ENCODE assay signal across 18 cellular contexts in the genomic region with DNA sequence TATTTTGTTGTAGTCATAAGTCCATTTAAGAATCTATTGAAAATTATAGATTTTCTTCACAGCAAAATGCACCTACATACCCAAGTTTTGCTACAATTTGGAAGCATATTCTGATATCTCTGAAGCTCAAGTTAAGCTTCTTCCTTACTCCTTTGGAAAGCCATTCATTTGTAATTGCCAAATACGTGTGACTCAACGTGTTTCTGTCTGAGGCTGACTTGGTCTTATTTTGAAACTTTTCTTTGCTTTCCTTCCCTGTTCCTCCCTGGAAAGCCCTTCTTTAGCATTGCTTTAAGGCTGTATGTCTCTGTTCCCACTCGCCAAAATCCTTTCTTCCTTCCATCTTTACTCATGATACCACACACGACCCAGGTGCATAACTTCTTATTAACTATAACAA.
DNase-seq lines count a peak whose midpoint lies in the region; ATAC-seq and TF ChIP-seq lines count a peak whose summit lies in the region.
"Had no signal": no experiment of that assay in that cellular context is flagged by ENCODE, and none has a peak within 500 bp of the region (broad histone marks: within the 10 kb centered on the region; RNA-seq: fewer than 3 reads in every experiment).

No MANE protein-coding gene starts in this region.

- no peaks in the 10 kb centered on the region for H3K4me1 ChIP-seq in GM23338 (ENCODE audit: insufficient read depth)
- H3K4me1 ChIP-seq: Peyer's patch had no signal

- H3K9me3 Mint-ChIP-seq in GM23338 (no peaks in the 10 kb centered on the region), progenitor cell of endocrine pancreas (ENCODE audit: low read depth) (no peaks in the 10 kb centered on the region)
- H3K9me3 Mint-ChIP-seq in activated CD4-positive, alpha-beta memory T cell treated with anti-CD3 and anti-CD28 coated beads, Interleukin-2, amount 10 ng/mL, durations not matched to agents 7 days and 5 days = no peaks in the 10 kb centered on the region

- H3K9me3 ChIP-seq in SU-DHL-6 (ENCODE audit: insufficient read depth, low read length) = no peaks in the 10 kb centered on the region
- H3K9me3 ChIP-seq: Peyer's patch had no signal

- H3K27ac ChIP-seq in GM23338 (ENCODE audit: low read depth) (no peak overlapping the region), SU-DHL-6 (ENCODE audit: low read depth, low read length) (no peak overlapping the region)
- H3K27ac ChIP-seq: Peyer's patch had no signal

- H4K20me1 ChIP-seq in GM23338 (replicated peaks; ENCODE audit: insufficient read depth) (no peaks in the 10 kb centered on the region), SU-DHL-6 (ENCODE audit: low read depth, low read length) (no peaks in the 10 kb centered on the region)

- H3K4me3 Mint-ChIP-seq in GM23338 (no peak overlapping the region), progenitor cell of endocrine pancreas (ENCODE audit: low read depth) (no peak overlapping the region)
- H3K4me3 Mint-ChIP-seq in activated CD4-positive, alpha-beta memory T cell treated with anti-CD3 and anti-CD28 coated beads, Interleukin-2, amount 10 ng/mL, durations not matched to agents 7 days and 5 days = no peak overlapping the region
- H3K4me3 Mint-ChIP-seq: CD4-positive, alpha-beta memory T cell had no signal

- no peak for ATAC-seq in GM23338
- ATAC-seq: Right ventricle myocardium inferior had no signal

- no peak overlapping the region for H3K4me2 ChIP-seq in GM23338
- no peak overlapping the region for H3K4me2 ChIP-seq in SU-DHL-6 (ENCODE audit: low read depth, low read length, poor library complexity, severe bottlenecking)

- H3K36me3 Mint-ChIP-seq in GM23338 (ENCODE audit: low read depth) (no peaks in the 10 kb centered on the region), progenitor cell of endocrine pancreas (ENCODE audit: insufficient read depth) (no peaks in the 10 kb centered on the region)
- no peaks in the 10 kb centered on the region for H3K36me3 Mint-ChIP-seq in activated CD4-positive, alpha-beta memory T cell treated with anti-CD3 and anti-CD28 coated beads, Interleukin-2, amount 10 ng/mL, durations not matched to agents 7 days and 5 days (ENCODE audit: low read depth)
- H3K36me3 Mint-ChIP-seq: CD4-positive, alpha-beta memory T cell had no signal

- no peak overlapping the region; the same call in 1 of the 2 replicates for H2AFZ ChIP-seq in GM23338
- H2AFZ ChIP-seq in SU-DHL-6 (ENCODE audit: low read depth, low read length, severe bottlenecking) = peak overlapping the region; percentile 62

- no peaks in the 10 kb centered on the region for H3K27me3 Mint-ChIP-seq in GM23338 (ENCODE audit: insufficient read depth, low read depth, poor library complexity)
- no peaks in the 10 kb centered on the region for H3K27me3 Mint-ChIP-seq in activated CD4-positive, alpha-beta memory T cell treated with anti-CD3 and anti-CD28 coated beads, Interleukin-2, amount 10 ng/mL, durations not matched to agents 7 days and 5 days
- no peaks in the 10 kb centered on the region for H3K27me3 Mint-ChIP-seq in progenitor cell of endocrine pancreas
- H3K27me3 Mint-ChIP-seq: CD4-positive, alpha-beta memory T cell had no signal

- H3F3A ChIP-seq in GM23338 (replicated peaks; ENCODE audit: low read depth) (no peaks in the 10 kb centered on the region), SU-DHL-6 (ENCODE audit: insufficient read depth) (no peaks in the 10 kb centered on the region)

- no peaks in the 10 kb centered on the region for H3K36me3 ChIP-seq in GM23338 (ENCODE audit: insufficient read depth)
- no peaks in the 10 kb centered on the region for H3K36me3 ChIP-seq in SU-DHL-6 (ENCODE audit: low read length)
- H3K36me3 ChIP-seq: Peyer's patch had no signal

- no peak overlapping the region for H3K4me3 ChIP-seq in GM23338
- H3K4me3 ChIP-seq in SU-DHL-6 (ENCODE audit: insufficient read depth, low read length, poor library complexity, severe bottlenecking) = no peak overlapping the region
- H3K4me3 ChIP-seq: Peyer's patch had no signal

- CTCF ChIA-PET in activated CD4-positive, alpha-beta memory T cell treated with anti-CD3 and anti-CD28 coated beads, Interleukin-2, amount 10 ng/mL, durations not matched to agents 7 days and 5 days (lab: Charles Lee) = no interaction called here

- H3K4me1 Mint-ChIP-seq in GM23338 (peaks cover 5% of the 10 kb centered on the region; the same call in 2 of the 3 replicates), progenitor cell of endocrine pancreas (ENCODE audit: low read depth) (no peaks in the 10 kb centered on the region)
- H3K4me1 Mint-ChIP-seq in activated CD4-positive, alpha-beta memory T cell treated with anti-CD3 and anti-CD28 coated beads, Interleukin-2, amount 10 ng/mL, durations not matched to agents 7 days and 5 days = no peaks in the 10 kb centered on the region
- H3K4me1 Mint-ChIP-seq: CD4-positive, alpha-beta memory T cell had no signal

- TF ChIP-seq CTCF in GM23338 (conservative IDR thresholded peaks at IDR 0.05; ENCODE audit: low read depth in 2 of 2) = no peak
- no peak for TF ChIP-seq CTCF in SU-DHL-6 (IDR thresholded peaks at IDR 0.05; ENCODE audit: insufficient read depth, low read length, poor library complexity, severe bottlenecking)
- no peak for TF ChIP-seq CTCF in progenitor cell of endocrine pancreas (IDR thresholded peaks at IDR 0.05; ENCODE audit: unreplicated experiment)

- H3K79me2 ChIP-seq in GM23338 (replicated peaks; ENCODE audit: insufficient read depth) = no peaks in the 10 kb centered on the region
- no peaks in the 10 kb centered on the region for H3K79me2 ChIP-seq in SU-DHL-6 (ENCODE audit: insufficient read depth, low read length)

- H3K27me3 ChIP-seq in GM23338 (ENCODE audit: insufficient read depth) = no peaks in the 10 kb centered on the region
- no peaks in the 10 kb centered on the region for H3K27me3 ChIP-seq in SU-DHL-6 (ENCODE audit: low read length)
- H3K27me3 ChIP-seq: Peyer's patch had no signal

- H3K27ac Mint-ChIP-seq in GM23338 (peak overlapping the region; percentile 48; the same call in 1 of the 2 replicates), progenitor cell of endocrine pancreas (no peak overlapping the region)
- H3K27ac Mint-ChIP-seq in activated CD4-positive, alpha-beta memory T cell treated with anti-CD3 and anti-CD28 coated beads, Interleukin-2, amount 10 ng/mL, durations not matched to agents 7 days and 5 days = no peak overlapping the region
- H3K27ac Mint-ChIP-seq: CD4-positive, alpha-beta memory T cell had no signal

- H3K9ac ChIP-seq in SU-DHL-6 (ENCODE audit: low read length) = no peak overlapping the region

- POLR2A ChIA-PET in activated CD4-positive, alpha-beta memory T cell treated with anti-CD3 and anti-CD28 coated beads, Interleukin-2, amount 10 ng/mL, durations not matched to agents 7 days and 5 days (lab: Charles Lee) = no interaction called here

- DNase-seq in GM23338 (ENCODE audit: low spot score) = no peak
- peak; percentile 44 to 73 for DNase-seq in NOMO-1 (lab: John Stamatoyannopoulos, UW; ENCODE audit: unreplicated experiment in 2 of 2)
- DNase-seq in renal cortical epithelial cell (ENCODE audit: low read depth) = peak; percentile 19
- no peak for DNase-seq in activated CD4-positive, CD25-positive, alpha-beta regulatory T cell treated with anti-CD3 and anti-CD28 coated beads, Interleukin-2, amount 50 U/mL, for 72 hours
- DNase-seq in activated CD4-positive, alpha-beta memory T cell treated with anti-CD3 and anti-CD28 coated beads, Interleukin-2, amount 10 ng/mL, durations not matched to agents 7 days and 5 days = no peak
- no peak for DNase-seq in progenitor cell of endocrine pancreas (ENCODE audit: low spot score, unreplicated experiment)
- DNase-seq: ACHN; CD4-positive, alpha-beta memory T cell; H7; IMR-90; Karpas-422; MM.1S; NCI-H1417 treated with DMSO at 0.1 percent for 48 hours; NCI-H1930; NCI-H774; Peyer's patch had no signal

- H3K9me2 ChIP-seq in GM23338 (ENCODE audit: insufficient read depth) (no peaks in the 10 kb centered on the region), SU-DHL-6 (replicated peaks; ENCODE audit: insufficient read depth, low read length) (no peaks in the 10 kb centered on the region)

TF ChIP-seq in GM23338, 12 proteins besides CTCF, POLR2A, EP300 and RAD21 (continues in another document):
- TF ChIP-seq REST (IDR thresholded peaks at IDR 0.05; ENCODE audit: unreplicated experiment) (no peak), JUNB (IDR thresholded peaks at IDR 0.05; ENCODE audit: unreplicated experiment) (no peak), EZH2phosphoT487 (IDR thresholded peaks at IDR 0.05; ENCODE audit: unreplicated experiment) (no peak), ZNF331 (CRISPR knock-in tag; IDR thresholded peaks at IDR 0.05; ENCODE audit: low read depth) (no peak), CREB1 (CRISPR knock-in tag; IDR thresholded peaks at IDR 0.05; ENCODE audit: low read depth) (no peak), ZNF114 (CRISPR knock-in tag; IDR thresholded peaks at IDR 0.05) (no peak)

Comparison
In these comparisons a context has a peak if more than half of its experiments do, and no peak if none do; other contexts are left out.
1. DNase-seq: peak in NOMO-1 (2 of 2) and renal cortical epithelial cell (single experiment); none in GM23338 (single experiment), activated CD4-positive, CD25-positive, alpha-beta regulatory T cell treated with anti-CD3 and anti-CD28 coated beads, Interleukin-2, amount 50 U/mL, for 72 hours (single experiment), activated CD4-positive, alpha-beta memory T cell treated with anti-CD3 and anti-CD28 coated beads, Interleukin-2, amount 10 ng/mL, durations not matched to agents 7 days and 5 days (single experiment) and progenitor cell of endocrine pancreas (single experiment).